Comparison of ENCODE assay signal across 18 cellular contexts in the genomic region with DNA sequence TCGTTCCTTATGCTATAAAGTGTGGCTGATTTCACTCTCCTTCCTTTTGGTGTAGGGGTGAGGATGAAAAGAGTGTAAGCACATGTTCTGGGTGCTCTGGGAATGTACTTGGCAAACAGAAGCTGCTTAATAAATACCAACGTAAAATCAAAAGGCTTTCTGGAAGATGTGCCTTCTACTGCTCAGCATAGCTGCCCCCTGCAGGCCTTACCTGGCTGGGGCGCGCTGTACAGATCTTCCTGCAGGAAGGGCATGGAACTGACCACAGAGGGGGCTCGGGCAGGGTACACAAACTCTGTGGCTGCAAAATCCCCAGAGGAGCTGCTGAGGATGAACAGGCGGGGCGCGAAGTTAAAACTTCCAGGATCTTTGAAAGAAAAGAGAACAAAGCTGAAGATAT.
DNase-seq lines count a peak whose midpoint lies in the region; TF ChIP-seq lines count a peak whose summit lies in the region.
"Had no signal": no experiment of that assay in that cellular context is flagged by ENCODE, and none has a peak within 500 bp of the region (broad histone marks: within the 10 kb centered on the region; RNA-seq: fewer than 3 reads in every experiment).

No MANE protein-coding gene starts in this region.

- H3K4me3 ChIP-seq in A673 (ENCODE audit: low read depth, low read length, poor library complexity, severe bottlenecking), result no peak overlapping the region
- no peak overlapping the region for H3K4me3 ChIP-seq in mammary epithelial cell (replicated peaks in 1 of 3; ENCODE audit: insufficient read depth in 1 of 3, low read depth in 2 of 3, low read length in 3 of 3)
- H3K4me3 ChIP-seq in kidney epithelial cell (ENCODE audit: low read depth, low read length), result no peak overlapping the region
- no peak overlapping the region for H3K4me3 ChIP-seq in MG63
- H3K4me3 ChIP-seq: BLaER1 treated with 17β-estradiol and CSF1 and Interleukin-3, amounts not matched to agents 10 nM and 100 nM had no signal

- 87% methylated on average over 8 of the region's 8 CpGs for WGBS in mammary epithelial cell (ENCODE audit: low coverage, missing lambda C conversion rate)

- no peaks in the 10 kb centered on the region for H4K20me1 ChIP-seq in mammary epithelial cell (ENCODE audit: insufficient read depth, low read length)

- H3K4me2 ChIP-seq in mammary epithelial cell (ENCODE audit: insufficient read depth, low read depth, low read length), result no peak overlapping the region
- H3K4me2 ChIP-seq: BLaER1 treated with 17β-estradiol and CSF1 and Interleukin-3, amounts not matched to agents 10 nM and 100 nM had no signal

- intact Hi-C loops in A673 (cut with micrococcal nuclease; ENCODE audit: unreplicated experiment) (no loop called here), mammary epithelial cell (cut with micrococcal nuclease) (no loop called here)

- POLR2A ChIA-PET in A673 (lab: Charles Lee; ENCODE audit: low non-redundant PET), result interaction anchor here (0.6 kb wide), 1 partner anchor 738 kb away, joined by 3 read pairs; no protein-coding TSS in a partner anchor

- H3K36me3 ChIP-seq in A673 (ENCODE audit: insufficient read depth, low read length, poor library complexity, severe bottlenecking) (peaks cover 35% of the 10 kb centered on the region), mammary epithelial cell (ENCODE audit: insufficient read depth, low read length) (peaks cover 42% of the 10 kb centered on the region), kidney epithelial cell (ENCODE audit: control insufficient read depth, insufficient read depth, low read length) (peaks cover 6% of the 10 kb centered on the region), MG63 (peaks cover 8% of the 10 kb centered on the region)

- H3K4me1 ChIP-seq in A673 (ENCODE audit: insufficient read depth, low read length, poor library complexity, severe bottlenecking), result peaks cover under 1% of the 10 kb centered on the region
- H3K4me1 ChIP-seq in mammary epithelial cell (ENCODE audit: insufficient read depth, low read length), result peaks cover 2% of the 10 kb centered on the region

- no peak overlapping the region for H3K27ac ChIP-seq in A673 (ENCODE audit: low read depth, low read length, poor library complexity, severe bottlenecking)
- H3K27ac ChIP-seq in mammary epithelial cell (ENCODE audit: insufficient read depth, low read depth, low read length), result no peak overlapping the region
- H3K27ac ChIP-seq: BLaER1 treated with 17β-estradiol and CSF1 and Interleukin-3, amounts not matched to agents 10 nM and 100 nM had no signal

- peak; percentile 47 for TF ChIP-seq CTCF in A673 (conservative IDR thresholded peaks at IDR 0.05; ENCODE audit: low read depth, low read length)
- peak; percentile 7 for TF ChIP-seq CTCF in GM13977 (IDR thresholded peaks at IDR 0.05; ENCODE audit: extremely low read depth, insufficient read depth, missing control alignments)
- TF ChIP-seq CTCF in mammary epithelial cell (conservative IDR thresholded peaks at IDR 0.05 in 1 of 2, IDR thresholded peaks at IDR 0.05 in 1 of 2; ENCODE audit: extremely low read depth in 1 of 2, insufficient read depth in 1 of 2, low read depth in 1 of 2, low read length in 2 of 2), result peak; percentile 27 to 37
- peak; percentile 42 for TF ChIP-seq CTCF in kidney epithelial cell (IDR thresholded peaks at IDR 0.05; ENCODE audit: insufficient read depth, low read length, poor library complexity, severe bottlenecking)
- TF ChIP-seq CTCF in GM20000 (IDR thresholded peaks at IDR 0.05; ENCODE audit: extremely low read depth, missing control alignments), result no peak

- H3K27me3 ChIP-seq in A673 (replicated peaks; ENCODE audit: insufficient read depth, low read depth, low read length, poor library complexity) (no peaks in the 10 kb centered on the region), mammary epithelial cell (ENCODE audit: insufficient read depth, low read length) (no peaks in the 10 kb centered on the region), kidney epithelial cell (ENCODE audit: control insufficient read depth, insufficient read depth, low read length) (no peaks in the 10 kb centered on the region), MG63 (no peaks in the 10 kb centered on the region)
- H3K27me3 ChIP-seq: BLaER1 treated with 17β-estradiol and CSF1 and Interleukin-3, amounts not matched to agents 10 nM and 100 nM had no signal

- in situ Hi-C loops in GM13977 (cut with MboI; ENCODE audit: low pct_unique_long_range_greater_than_20kb, low sequenced_read_pairs, unreplicated experiment) (no loop called here), mammary epithelial cell (cut with MboI; ENCODE audit: low sequenced_read_pairs in 2 of 2) (no loop called here)

- H3K9me3 ChIP-seq in A673 (ENCODE audit: low read depth, low read length, poor library complexity, severe bottlenecking) (peaks cover 6% of the 10 kb centered on the region), mammary epithelial cell (replicated peaks; ENCODE audit: insufficient read depth, low read length) (no peaks in the 10 kb centered on the region), MG63 (peaks cover 2% of the 10 kb centered on the region)

- DNase-seq in A673 (ENCODE audit: low spot score) (no peak), GM13977 (ENCODE audit: low spot score) (no peak), mammary epithelial cell (no peak), kidney epithelial cell (ENCODE audit: low read depth) (no peak), GM20000 (ENCODE audit: low spot score) (no peak), NCI-H1417 treated with DMSO at 0.1 percent for 48 hours (lab: John Stamatoyannopoulos, UW) (no peak), MG63 (no peak)
- no peak for DNase-seq in activated CD8-positive, alpha-beta memory T cell treated with anti-CD3 and anti-CD28 coated beads, Interleukin-2, amount 50 U/mL, for 48 hours
- DNase-seq: activated CD4-positive, alpha-beta T cell treated with anti-CD3 and anti-CD28 coated beads, Interleukin-2, amount 50 U/mL, for 1 hour; amygdala; effector CD8-positive, alpha-beta T cell; hippocampal formation; Kasumi-1; mesenchymal stem cell; stimulated activated CD4-positive, alpha-beta T cell treated with anti-CD3 and anti-CD28 coated beads, Interleukin-4, amount 100 ng/mL, for 4 hours; stimulated activated naive CD4-positive, alpha-beta T cell treated with Interleukin-2 at 50 U/mL for 16 hours; T-cell had no signal

- BruUV-seq in A673 (replicated peaks; lab: Mats Ljungman, UMichigan), result no TSS peak
- BruUV-seq in mammary epithelial cell (replicated peaks; lab: Mats Ljungman, UMichigan), result no TSS peak

- no peak overlapping the region for H2AFZ ChIP-seq in mammary epithelial cell (ENCODE audit: low read depth, low read length)

- H3K9ac ChIP-seq in mammary epithelial cell (ENCODE audit: insufficient read depth, low read length), result no peak overlapping the region
- H3K9ac ChIP-seq: BLaER1 treated with 17β-estradiol and CSF1 and Interleukin-3, amounts not matched to agents 10 nM and 100 nM had no signal

- dilution Hi-C loops in mammary epithelial cell (cut with HindIII; ENCODE audit: low sequenced_read_pairs), result no loop called here

- CTCF ChIA-PET in A673 (lab: Charles Lee), result no interaction called here
- CTCF ChIA-PET in mammary epithelial cell (lab: Charles Lee; ENCODE audit: low non-redundant PET), result no interaction called here

- H3K79me2 ChIP-seq in mammary epithelial cell (ENCODE audit: insufficient read depth, low read length), result peaks cover 4% of the 10 kb centered on the region
